Comparison of ENCODE assay signal across 2 cellular contexts in the genomic region with DNA sequence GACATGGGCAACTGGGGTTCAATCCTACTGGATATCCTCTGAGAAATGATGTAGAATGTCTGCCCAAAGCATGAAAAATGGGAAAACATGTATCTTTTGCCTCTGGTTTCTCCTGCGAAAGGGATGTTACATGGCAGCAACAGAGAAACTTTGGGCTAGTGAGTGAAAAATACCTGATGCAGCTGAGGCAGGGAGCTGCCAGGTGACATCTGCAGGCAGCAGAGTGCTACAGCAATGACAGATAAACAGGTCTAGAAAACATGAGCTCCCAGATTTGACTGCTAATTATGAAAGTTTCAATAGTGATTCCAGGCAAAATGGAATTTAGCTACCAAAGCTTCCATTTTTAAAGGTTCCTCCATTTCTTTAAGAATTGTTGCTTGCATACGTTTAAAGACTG.
TF ChIP-seq lines count a peak whose summit lies in the region.

No MANE protein-coding gene starts in this region.

TF ChIP-seq in HCT116, 20 proteins besides CTCF, POLR2A, EP300 and RAD21:
- TF ChIP-seq, protein P1, sequence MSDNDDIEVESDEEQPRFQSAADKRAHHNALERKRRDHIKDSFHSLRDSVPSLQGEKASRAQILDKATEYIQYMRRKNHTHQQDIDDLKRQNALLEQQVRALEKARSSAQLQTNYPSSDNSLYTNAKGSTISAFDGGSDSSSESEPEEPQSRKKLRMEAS (IDR thresholded peaks at IDR 0.05) = no peak
- TF ChIP-seq POLR2AphosphoS5 (IDR thresholded peaks at IDR 0.05; ENCODE audit: low read depth, low read length) (no peak), SRF (IDR thresholded peaks at IDR 0.05; ENCODE audit: low read depth) (no peak), YY1 (IDR thresholded peaks at IDR 0.05; ENCODE audit: extremely low read depth, insufficient replicate concordance, low read depth, low read length) (no peak), EZH2phosphoT487 (IDR thresholded peaks at IDR 0.05; ENCODE audit: borderline replicate concordance) (no peak)
- TF ChIP-seq, protein P2, sequence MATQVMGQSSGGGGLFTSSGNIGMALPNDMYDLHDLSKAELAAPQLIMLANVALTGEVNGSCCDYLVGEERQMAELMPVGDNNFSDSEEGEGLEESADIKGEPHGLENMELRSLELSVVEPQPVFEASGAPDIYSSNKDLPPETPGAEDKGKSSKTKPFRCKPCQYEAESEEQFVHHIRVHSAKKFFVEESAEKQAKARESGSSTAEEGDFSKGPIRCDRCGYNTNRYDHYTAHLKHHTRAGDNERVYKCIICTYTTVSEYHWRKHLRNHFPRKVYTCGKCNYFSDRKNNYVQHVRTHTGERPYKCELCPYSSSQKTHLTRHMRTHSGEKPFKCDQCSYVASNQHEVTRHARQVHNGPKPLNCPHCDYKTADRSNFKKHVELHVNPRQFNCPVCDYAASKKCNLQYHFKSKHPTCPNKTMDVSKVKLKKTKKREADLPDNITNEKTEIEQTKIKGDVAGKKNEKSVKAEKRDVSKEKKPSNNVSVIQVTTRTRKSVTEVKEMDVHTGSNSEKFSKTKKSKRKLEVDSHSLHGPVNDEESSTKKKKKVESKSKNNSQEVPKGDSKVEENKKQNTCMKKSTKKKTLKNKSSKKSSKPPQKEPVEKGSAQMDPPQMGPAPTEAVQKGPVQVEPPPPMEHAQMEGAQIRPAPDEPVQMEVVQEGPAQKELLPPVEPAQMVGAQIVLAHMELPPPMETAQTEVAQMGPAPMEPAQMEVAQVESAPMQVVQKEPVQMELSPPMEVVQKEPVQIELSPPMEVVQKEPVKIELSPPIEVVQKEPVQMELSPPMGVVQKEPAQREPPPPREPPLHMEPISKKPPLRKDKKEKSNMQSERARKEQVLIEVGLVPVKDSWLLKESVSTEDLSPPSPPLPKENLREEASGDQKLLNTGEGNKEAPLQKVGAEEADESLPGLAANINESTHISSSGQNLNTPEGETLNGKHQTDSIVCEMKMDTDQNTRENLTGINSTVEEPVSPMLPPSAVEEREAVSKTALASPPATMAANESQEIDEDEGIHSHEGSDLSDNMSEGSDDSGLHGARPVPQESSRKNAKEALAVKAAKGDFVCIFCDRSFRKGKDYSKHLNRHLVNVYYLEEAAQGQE (IDR thresholded peaks at IDR 0.05; ENCODE audit: low read depth) = no peak

TF ChIP-seq in liver, 16 proteins besides CTCF, POLR2A, EP300 and RAD21:
- TF ChIP-seq, protein P3, sequence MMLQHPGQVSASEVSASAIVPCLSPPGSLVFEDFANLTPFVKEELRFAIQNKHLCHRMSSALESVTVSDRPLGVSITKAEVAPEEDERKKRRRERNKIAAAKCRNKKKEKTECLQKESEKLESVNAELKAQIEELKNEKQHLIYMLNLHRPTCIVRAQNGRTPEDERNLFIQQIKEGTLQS (IDR thresholded peaks at IDR 0.05) = no peak
- TF ChIP-seq SP1 (IDR thresholded peaks at IDR 0.05) = no peak
- TF ChIP-seq FOXA1 (IDR thresholded peaks at IDR 0.05) = no peak
- no peak for TF ChIP-seq GABPA (IDR thresholded peaks at IDR 0.05 in 1 of 2, conservative IDR thresholded peaks at IDR 0.05 in 1 of 2)
- no peak for TF ChIP-seq EGR1 (IDR thresholded peaks at IDR 0.05; ENCODE audit: low read depth in 2 of 2)
- TF ChIP-seq TAF1 (conservative IDR thresholded peaks at IDR 0.05) = no peak
- TF ChIP-seq NR2F2 (IDR thresholded peaks at IDR 0.05) = no peak
- no peak for TF ChIP-seq RXRA (IDR thresholded peaks at IDR 0.05)
- TF ChIP-seq YY1 (IDR thresholded peaks at IDR 0.05) = no peak
